ENCODE assay signal across 12 cellular contexts in the genomic region with DNA sequence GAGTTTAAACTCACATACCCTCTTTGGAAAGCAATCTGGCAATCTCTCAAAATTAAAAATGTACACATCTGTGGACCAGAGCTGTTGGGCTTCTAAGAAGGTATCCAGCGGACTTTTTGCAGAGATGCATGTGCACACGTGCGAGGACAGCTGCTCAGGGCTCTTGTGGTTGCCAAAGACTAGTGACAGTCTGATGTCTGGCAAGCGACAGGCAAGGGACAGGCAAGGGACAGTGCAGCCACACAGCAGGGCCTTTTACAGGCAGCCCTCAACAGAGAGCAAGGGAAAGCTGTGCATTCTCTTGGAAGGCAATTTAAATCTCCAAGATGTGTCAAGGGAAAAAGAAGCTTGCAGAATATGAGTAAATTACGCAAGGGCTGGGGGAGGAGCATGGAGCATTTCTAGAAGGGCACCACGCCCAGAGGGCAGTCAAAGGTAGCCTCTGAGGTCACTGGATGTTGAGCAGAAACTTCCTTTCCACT. TPM values are rescaled to one million over a fixed set of nuclear protein-coding genes. Genes with fewer than 3 reads are reported as not detected.
DNase-seq lines count a peak whose midpoint lies in the region; ATAC-seq and TF ChIP-seq lines count a peak whose summit lies in the region.
"Had no signal": no experiment of that assay in that cellular context is flagged by ENCODE, and none has a peak within 500 bp of the region (broad histone marks: within the 10 kb centered on the region; RNA-seq: fewer than 3 reads in every experiment).

No MANE protein-coding gene starts in this region.

- POLR2A ChIA-PET in IMR-90 (lab: Charles Lee; ENCODE audit: unreplicated experiment): no interaction called here

- in situ Hi-C loops in IMR-90 (cut with MboI; ENCODE audit: low sequenced_read_pairs): no loop called here

- no peak overlapping the region for H3K14ac ChIP-seq in IMR-90 (replicated peaks; ENCODE audit: low read depth, low read length)

- ATAC-seq in IMR-90 (ENCODE audit: low read depth): peak; percentile 24; the same call in 1 of the 2 replicates
- peak; percentile 61 for ATAC-seq in left ventricle myocardium superior
- ATAC-seq in GM21447 (IDR thresholded peaks at IDR 0.05; ENCODE audit: unreplicated experiment): no peak

- no peak overlapping the region for H3K4ac ChIP-seq in IMR-90 (ENCODE audit: low read depth, low read length)

- H2AK5ac ChIP-seq in IMR-90 (ENCODE audit: low read depth, low read length): no peak overlapping the region

- no peak overlapping the region for H3K18ac ChIP-seq in IMR-90 (ENCODE audit: low read depth, low read length)

- H3K4me2 ChIP-seq in IMR-90 (ENCODE audit: low read depth, low read length) (no peak overlapping the region), skeletal muscle satellite cell (ENCODE audit: low read length) (peak overlapping the region; percentile 83)

- no peak for TF ChIP-seq RAD21 in IMR-90 (IDR thresholded peaks at IDR 0.05; ENCODE audit: low read length)

- peaks cover 21% of the 10 kb centered on the region for H3K4me1 Mint-ChIP-seq in HFFc6 (ENCODE audit: low read depth)

- H3K79me1 ChIP-seq in IMR-90 (ENCODE audit: low read depth in 1 of 2, low read length in 2 of 2): peaks cover 0 to 22% of the 10 kb centered on the region in 2 experiments; a peak in 3 of 4 replicates

- H3K27ac Mint-ChIP-seq in HFFc6: no peak overlapping the region

- H3K36me3 Mint-ChIP-seq in HFFc6 (ENCODE audit: low read depth): no peaks in the 10 kb centered on the region

- H3K23ac ChIP-seq in IMR-90 (ENCODE audit: low read depth, low read length): no peak overlapping the region

- no peak overlapping the region for H2BK120ac ChIP-seq in IMR-90 (ENCODE audit: low read depth, low read length)

- peaks cover 7% of the 10 kb centered on the region; the same call in 1 of the 2 replicates for H3K9me1 ChIP-seq in IMR-90 (ENCODE audit: insufficient read depth, low read length)

- CTCF ChIA-PET in IMR-90 (lab: Yijun Ruan, JAX): no interaction called here

- no peak for DNase-seq in IMR-90
- peak; percentile 63 for DNase-seq in adipocyte (ENCODE audit: low read depth)
- peak; percentile 58 for DNase-seq in left ventricle myocardium superior
- no peak for DNase-seq in NCI-H1092 (lab: John Stamatoyannopoulos, UW)
- no peak for DNase-seq in HFFc6
- DNase-seq in activated CD8-positive, alpha-beta memory T cell treated with anti-CD3 and anti-CD28 coated beads for 24 hours: no peak
- DNase-seq: activated naive CD4-positive, alpha-beta T cell treated with Interleukin-2 at 50 U/mL for 16 hours; GDM1; NCI-H69; stimulated activated CD4-positive, alpha-beta T cell treated with anti-CD3 and anti-CD28 coated beads, Interleukin-2, amount 100 ng/mL, for 24 hours had no signal

- no TSS peak for BruUV-seq in IMR-90 (replicated peaks; lab: Mats Ljungman, UMichigan)

- dilution Hi-C loops in IMR-90 (cut with HindIII; ENCODE audit: low sequenced_read_pairs, unreplicated experiment): no loop called here

- no peak overlapping the region for H2BK15ac ChIP-seq in IMR-90 (ENCODE audit: low read depth, low read length)

- H2BK20ac ChIP-seq in IMR-90 (ENCODE audit: low read depth, low read length): no peak overlapping the region

- H4K5ac ChIP-seq in IMR-90 (ENCODE audit: low read depth, low read length): no peak overlapping the region

- WGBS in IMR-90 (ENCODE audit: extremely low coverage in 2 of 2, insufficient read length in 1 of 2), 2 experiments: 63% methylated on average over 6 of the region's 6 CpGs; no CpG with 5 or more reads in 1 of the 2 experiments

- TF ChIP-seq POLR2A in IMR-90 (IDR thresholded peaks at IDR 0.05; ENCODE audit: low read depth, low read length): no peak

- intact Hi-C loops in IMR-90 (cut with micrococcal nuclease): no loop called here
- intact Hi-C loops in left ventricle myocardium superior (cut with micrococcal nuclease): no loop called here

- H2AK9ac ChIP-seq in IMR-90 (replicated peaks; ENCODE audit: low read depth, low read length, poor library complexity): no peak overlapping the region

- H3K4me1 ChIP-seq in IMR-90 (ENCODE audit: control insufficient read depth, insufficient read depth, low read length) (peaks cover 7% of the 10 kb centered on the region; the same call in 1 of the 2 replicates), adipocyte (ENCODE audit: control insufficient read depth, insufficient read depth, low read length) (peaks cover 53% of the 10 kb centered on the region), skeletal muscle satellite cell (ENCODE audit: control insufficient read depth, insufficient read depth, low read length) (peaks cover 42% of the 10 kb centered on the region)

- H3K27me3 ChIP-seq in IMR-90 (ENCODE audit: control insufficient read depth, insufficient read depth, low read length): no peaks in the 10 kb centered on the region
- H3K27me3 ChIP-seq in adipocyte (replicated peaks; ENCODE audit: control insufficient read depth, insufficient read depth, low read length): no peaks in the 10 kb centered on the region
- no peaks in the 10 kb centered on the region for H3K27me3 ChIP-seq in skeletal muscle satellite cell (ENCODE audit: control insufficient read depth, insufficient read depth, low read length)

- H3K4me3 ChIP-seq in IMR-90 (ENCODE audit: insufficient read depth, low read depth, low read length): no peak overlapping the region
- peak overlapping the region; percentile 66 for H3K4me3 ChIP-seq in adipocyte (ENCODE audit: low read length)
- no peak overlapping the region for H3K4me3 ChIP-seq in skeletal muscle satellite cell (ENCODE audit: low read length)

- H3K9ac ChIP-seq in IMR-90 (ENCODE audit: low read depth, low read length): no peak overlapping the region
- H3K9ac ChIP-seq in adipocyte (ENCODE audit: low read length): peak overlapping the region; percentile 12
- no peak overlapping the region for H3K9ac ChIP-seq in skeletal muscle satellite cell (ENCODE audit: low read depth, low read length)

- no peak for TF ChIP-seq CTCF in IMR-90 (conservative IDR thresholded peaks at IDR 0.05; ENCODE audit: low read depth, low read length)
- no peak for TF ChIP-seq CTCF in HFFc6 (IDR thresholded peaks at IDR 0.05)

- H3K36me3 ChIP-seq in IMR-90 (ENCODE audit: control insufficient read depth, insufficient read depth, low read length) (no peaks in the 10 kb centered on the region), adipocyte (ENCODE audit: control insufficient read depth, insufficient read depth, low read length, severe bottlenecking) (no peaks in the 10 kb centered on the region), skeletal muscle satellite cell (ENCODE audit: insufficient read depth, low read length) (peaks cover 3% of the 10 kb centered on the region)

- H2AFZ ChIP-seq in IMR-90 (replicated peaks; ENCODE audit: low read length, poor library complexity): no peak overlapping the region

- H3K27me3 Mint-ChIP-seq in HFFc6 (ENCODE audit: insufficient read depth): peaks cover 11% of the 10 kb centered on the region; the same call in 1 of the 2 replicates

- H4K91ac ChIP-seq in IMR-90 (ENCODE audit: insufficient read depth, low read depth, low read length): no peak overlapping the region

- H3K4me3 Mint-ChIP-seq in HFFc6: no peak overlapping the region

- H2BK5ac ChIP-seq in IMR-90 (ENCODE audit: low read depth, low read length, poor library complexity, severe bottlenecking): no peak overlapping the region

- H4K20me1 ChIP-seq in IMR-90 (ENCODE audit: insufficient read depth, low read length): peaks cover 7% of the 10 kb centered on the region; the same call in 1 of the 2 replicates

- H3K9me3 ChIP-seq in IMR-90 (ENCODE audit: control insufficient read depth, insufficient read depth, low read length) (no peaks in the 10 kb centered on the region), adipocyte (ENCODE audit: control insufficient read depth, low read length) (no peaks in the 10 kb centered on the region), skeletal muscle satellite cell (replicated peaks; ENCODE audit: low read length) (no peaks in the 10 kb centered on the region)

- no peak overlapping the region for H3K56ac ChIP-seq in IMR-90 (ENCODE audit: extremely low read depth, insufficient read depth, low read length)

- H3K9me3 Mint-ChIP-seq in HFFc6: no peaks in the 10 kb centered on the region

- no peak overlapping the region for H3K27ac ChIP-seq in IMR-90 (ENCODE audit: insufficient read depth, low read length)

- H4K8ac ChIP-seq in IMR-90 (ENCODE audit: low read depth in 2 of 2, low read length in 2 of 2): no peak overlapping the region

TF ChIP-seq in IMR-90, 13 proteins besides CTCF, POLR2A, EP300 and RAD21:
- TF ChIP-seq RCOR1 (IDR thresholded peaks at IDR 0.05; ENCODE audit: insufficient replicate concordance, low read length) (no peak), RFX5 (IDR thresholded peaks at IDR 0.05; ENCODE audit: low read depth, low read length) (no peak), CEBPB (IDR thresholded peaks at IDR 0.05; ENCODE audit: low read depth, low read length) (peak; percentile 86), NFE2L2 (IDR thresholded peaks at IDR 0.05; ENCODE audit: low read depth, low read length) (no peak), MAZ (IDR thresholded peaks at IDR 0.05; ENCODE audit: borderline replicate concordance, low read depth, low read length) (no peak)
- TF ChIP-seq, protein P1, sequence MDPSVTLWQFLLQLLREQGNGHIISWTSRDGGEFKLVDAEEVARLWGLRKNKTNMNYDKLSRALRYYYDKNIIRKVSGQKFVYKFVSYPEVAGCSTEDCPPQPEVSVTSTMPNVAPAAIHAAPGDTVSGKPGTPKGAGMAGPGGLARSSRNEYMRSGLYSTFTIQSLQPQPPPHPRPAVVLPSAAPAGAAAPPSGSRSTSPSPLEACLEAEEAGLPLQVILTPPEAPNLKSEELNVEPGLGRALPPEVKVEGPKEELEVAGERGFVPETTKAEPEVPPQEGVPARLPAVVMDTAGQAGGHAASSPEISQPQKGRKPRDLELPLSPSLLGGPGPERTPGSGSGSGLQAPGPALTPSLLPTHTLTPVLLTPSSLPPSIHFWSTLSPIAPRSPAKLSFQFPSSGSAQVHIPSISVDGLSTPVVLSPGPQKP (IDR thresholded peaks at IDR 0.05; ENCODE audit: borderline replicate concordance, low read depth, low read length): no peak

RNA-seq across cellular contexts. Expression of a gene that starts 9.2 kb away (rescaled TPM):
- 20.6 and 20.8 TPM in 2 replicates for total RNA-seq in IMR-90 (2012; rRNA removed)
- polyA plus RNA-seq in IMR-90 (2012; rRNA removed): 17.7 and 20.3 TPM in 2 replicates
- polyA plus RNA-seq in IMR-90 (2012; cell fraction: cytosol; rRNA removed): 11.8 and 14.2 TPM in 2 replicates
- 18.2 and 28.4 TPM in 2 replicates for polyA plus RNA-seq in IMR-90 (2012; cell fraction: nucleus; rRNA removed; ENCODE audit: low replicate concordance)
- total RNA-seq in left ventricle myocardium superior: 15.3 TPM
- 140 and 190 TPM in 2 replicates for total RNA-seq in skeletal muscle satellite cell (2012; rRNA removed)
- total RNA-seq in HFFc6 (2021; fragmentation: NEBNext Ultra II Directional; extraction: Animal tissue kit (Norgen Biotek cat#: 25700)): 1 to 10 TPM in 3 of 6 experiments, under 1 TPM in 3; 0.54 to 3.8 (median 1.1) TPM

RNA-seq across cellular contexts. Expression of a gene that starts 52.0 kb away (rescaled TPM):
- total RNA-seq in IMR-90 (2012; rRNA removed) (22.9 and 27.8 TPM in 2 replicates), left ventricle myocardium superior (46.5 TPM)
- polyA plus RNA-seq in IMR-90 (2012; rRNA removed): 20.1 and 23.3 TPM in 2 replicates
- 6.6 and 13.4 TPM in 2 replicates for polyA plus RNA-seq in IMR-90 (2012; cell fraction: cytosol; rRNA removed)
- 8.1 and 28.5 TPM in 2 replicates for polyA plus RNA-seq in IMR-90 (2012; cell fraction: nucleus; rRNA removed; ENCODE audit: low replicate concordance)
- 20.3 and 22.5 TPM in 2 replicates for total RNA-seq in skeletal muscle satellite cell (2012; rRNA removed)
- total RNA-seq in HFFc6 (2021; fragmentation: NEBNext Ultra II Directional; extraction: Animal tissue kit (Norgen Biotek cat#: 25700)): 10 to 100 TPM; 30.3 to 35.8 (median 33.6) TPM

Comparison
In these comparisons a context has a peak if more than half of its experiments do, and no peak if none do; other contexts are left out.
1. DNase-seq: peak in adipocyte (single experiment) and left ventricle myocardium superior (single experiment); none in IMR-90 (single experiment), NCI-H1092 (single experiment), HFFc6 (single experiment) and activated CD8-positive, alpha-beta memory T cell treated with anti-CD3 and anti-CD28 coated beads for 24 hours (single experiment).